12 cellular contexts compared by ENCODE assay signal in the genomic region with DNA sequence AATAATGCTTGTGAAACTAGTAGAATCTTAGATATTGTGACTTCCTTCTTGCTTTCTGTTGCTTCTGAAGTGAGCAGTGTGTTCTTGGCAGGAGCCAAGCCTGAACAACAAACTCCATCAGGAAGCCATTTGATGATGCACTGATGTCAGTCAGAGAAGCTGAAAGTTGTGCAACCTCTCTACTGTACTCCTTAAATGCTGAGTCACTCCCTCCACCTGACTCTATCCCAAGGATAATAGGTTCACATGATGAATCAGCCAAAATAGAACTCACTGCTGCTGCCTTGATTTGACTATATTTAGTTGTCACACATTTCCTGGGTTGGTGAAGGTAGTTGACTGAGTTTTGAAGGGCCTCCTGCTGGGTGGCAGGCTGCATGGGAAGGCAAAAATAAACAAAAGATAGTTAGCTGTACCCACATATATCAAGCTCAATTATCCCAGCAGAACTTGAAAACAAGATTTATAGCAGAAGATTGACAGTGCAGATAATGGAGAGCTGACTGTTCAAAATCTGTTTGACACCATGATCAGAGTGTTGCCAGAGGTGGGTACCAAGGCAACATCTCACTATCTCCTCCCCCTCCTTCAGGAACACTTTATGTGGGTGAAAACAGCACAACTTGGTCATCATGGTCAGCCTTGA.
DNase-seq lines count a peak whose midpoint lies in the region; ATAC-seq, FAIRE-seq and TF ChIP-seq lines count a peak whose summit lies in the region.
"Had no signal": no experiment of that assay in that cellular context is flagged by ENCODE, and none has a peak within 500 bp of the region (broad histone marks: within the 10 kb centered on the region; RNA-seq: fewer than 3 reads in every experiment).

No MANE protein-coding gene starts in this region.

- no peaks in the 10 kb centered on the region for H3K36me3 ChIP-seq in gastrocnemius medialis
- H3K36me3 ChIP-seq: upper lobe of left lung had no signal

- intact Hi-C loops in gastrocnemius medialis (cut with DNase I; ENCODE audit: low total_unique reads), result no loop called here
- intact Hi-C loops in posterior cingulate gyrus (cut with DNase I), result no loop called here

- no peak for TF ChIP-seq POLR2A in H54 (IDR thresholded peaks at IDR 0.05; ENCODE audit: low read depth, low read length)
- TF ChIP-seq POLR2A in gastrocnemius medialis (IDR thresholded peaks at IDR 0.05), result no peak

- FAIRE-seq in H54 (lab: Jason Lieb, UNC), result peak; percentile 97

- H3K4me1 ChIP-seq in gastrocnemius medialis, result no peaks in the 10 kb centered on the region
- H3K4me1 ChIP-seq: upper lobe of left lung had no signal

- H3K4me3 ChIP-seq in epithelial cell of proximal tubule (ENCODE audit: low read depth, low read length) (no peak overlapping the region), gastrocnemius medialis (no peak overlapping the region)
- H3K4me3 ChIP-seq: upper lobe of left lung had no signal

- in situ Hi-C loops in gastrocnemius medialis (cut with MboI; ENCODE audit: low sequenced_read_pairs in 4 of 4), result no loop called here

- H3K27me3 ChIP-seq in gastrocnemius medialis, result no peaks in the 10 kb centered on the region
- H3K27me3 ChIP-seq: upper lobe of left lung had no signal

- peak; percentile 66 to 69 for ATAC-seq in gastrocnemius medialis
- no peak for ATAC-seq in HG03521 (IDR thresholded peaks at IDR 0.05; ENCODE audit: unreplicated experiment)
- ATAC-seq: naive thymus-derived CD8-positive, alpha-beta T cell had no signal

- peak; percentile 26 for DNase-seq in H54 (ENCODE audit: insufficient read length, low spot score)
- peak; percentile 34 for DNase-seq in OCI-M1 (lab: John Stamatoyannopoulos, UW)
- DNase-seq in epithelial cell of proximal tubule (ENCODE audit: low read depth), result peak; percentile 90
- DNase-seq in gastrocnemius medialis, result peak; percentile 17 to 23
- DNase-seq in NCI-H146 (lab: John Stamatoyannopoulos, UW), result no peak
- DNase-seq in Kasumi-1 (lab: John Stamatoyannopoulos, UW), result no peak
- DNase-seq in posterior cingulate gyrus, result no peak
- DNase-seq: naive thymus-derived CD8-positive, alpha-beta T cell; NCI-H526 treated with DMSO at 0.1 percent for 48 hours; T-helper 2 cell; upper lobe of left lung had no signal

- TF ChIP-seq CTCF in epithelial cell of proximal tubule (conservative IDR thresholded peaks at IDR 0.05; ENCODE audit: low read depth, low read length), result no peak
- TF ChIP-seq CTCF in gastrocnemius medialis (IDR thresholded peaks at IDR 0.05 in 4 of 5, conservative IDR thresholded peaks at IDR 0.05 in 1 of 5), result no peak

- no peak overlapping the region for H3K27ac ChIP-seq in gastrocnemius medialis
- H3K27ac ChIP-seq: upper lobe of left lung had no signal

- H3K9me3 ChIP-seq in gastrocnemius medialis, result no peaks in the 10 kb centered on the region
- H3K9me3 ChIP-seq: upper lobe of left lung had no signal

Comparison
In these comparisons a context has a peak if more than half of its experiments do, and no peak if none do; other contexts are left out.
1. DNase-seq: peak in H54 (single experiment), OCI-M1 (single experiment), epithelial cell of proximal tubule (single experiment) and gastrocnemius medialis (2 of 2); none in NCI-H146 (single experiment), Kasumi-1 (0 of 2) and posterior cingulate gyrus (0 of 10).